29 cellular contexts compared by ENCODE assay signal in the genomic region with DNA sequence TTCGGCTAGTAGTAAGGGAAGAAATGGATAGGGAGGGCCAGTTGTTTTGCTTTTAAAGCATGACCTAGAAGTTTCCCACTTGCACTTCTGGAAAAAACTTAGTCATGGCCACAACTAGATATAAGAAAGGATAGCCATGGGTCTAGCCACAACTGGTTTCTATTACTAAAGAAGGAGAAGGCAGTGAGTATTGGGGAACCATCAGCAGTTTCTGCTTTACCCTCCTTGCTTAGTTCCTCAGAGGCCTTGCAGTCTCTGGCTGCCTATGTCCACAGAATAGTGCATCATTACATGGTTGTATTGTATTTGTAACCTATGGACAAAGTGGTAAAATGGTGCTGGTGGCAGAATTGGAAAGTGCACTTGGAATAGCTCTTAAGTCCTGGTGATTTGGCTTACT.
"Had no signal": no experiment of that assay in that cellular context is flagged by ENCODE, and none has a peak within 500 bp of the region (broad histone marks: within the 10 kb centered on the region; RNA-seq: fewer than 3 reads in every experiment).

No MANE protein-coding gene starts in this region.

- DNase-seq: activated B cell treated with CpG ODN at 0.5 μM for 24 hours; activated CD4-positive, alpha-beta memory T cell treated with anti-CD3 and anti-CD28 coated beads for 36 hours; activated CD4-positive, alpha-beta T cell treated with anti-CD3 and anti-CD28 coated beads for 4 hours; activated CD4-positive, alpha-beta T cell treated with anti-CD3 and anti-CD28 coated beads, Interleukin-2, amount 50 U/mL, for 1 hour; activated CD4-positive, alpha-beta T cell treated with anti-CD3 and anti-CD28 coated beads, Interleukin-2, amount 50 U/mL, for 4 hours; activated CD4-positive, CD25-positive, alpha-beta regulatory T cell treated with anti-CD3 and anti-CD28 coated beads, Interleukin-2, amount 50 U/mL, for 72 hours; activated CD8-positive, alpha-beta memory T cell treated with anti-CD3 and anti-CD28 coated beads, Interleukin-2, amount 50 U/mL, for 4 hours; activated CD8-positive, alpha-beta T cell treated with anti-CD3 and anti-CD28 coated beads for 36 hours; activated effector memory CD4-positive, alpha-beta T cell treated with anti-CD3 and anti-CD28 coated beads, Interleukin-2, amount 50 U/mL, for 16 hours; activated gamma-delta T cell treated with Interleukin-2 at 50 U/mL for 16 hours; activated naive CD4-positive, alpha-beta T cell; activated naive CD4-positive, alpha-beta T cell treated with anti-CD3 and anti-CD28 coated beads for 36 hours; activated naive CD4-positive, alpha-beta T cell treated with anti-CD3 and anti-CD28 coated beads, Interleukin-2, amount 50 U/mL, for 16 hours; activated naive CD8-positive, alpha-beta T cell treated with anti-CD3 and anti-CD28 coated beads for 36 hours; activated T-cell treated with anti-CD3 and anti-CD28 coated beads for 4 hours; activated T-cell treated with anti-CD3 and anti-CD28 coated beads, Interleukin-2, amount 50 U/mL, for 1 hour; activated T-cell treated with anti-CD3 and anti-CD28 coated beads, Interleukin-2, amount 50 U/mL, for 4 hours; activated T-cell treated with anti-CD3 and anti-CD28 coated beads, Interleukin-2, amount 50 U/mL, for 72 hours; adrenal gland; amniotic stem cell; aorta; body of pancreas; brain microvascular endothelial cell; central memory CD4-positive, alpha-beta T cell; T-helper 1 cell; T-helper 2 cell; T-helper 9 cell had no signal

- H3K9me3 ChIP-seq: adrenal gland had no signal

- H3K27ac ChIP-seq: adrenal gland, body of pancreas, brain microvascular endothelial cell, breast epithelium, VCaP had no signal

- H3K4me1 ChIP-seq: adrenal gland, body of pancreas, breast epithelium had no signal

- H3K36me3 ChIP-seq: adrenal gland, brain microvascular endothelial cell, breast epithelium had no signal

- H3K27me3 ChIP-seq: adrenal gland, body of pancreas, brain microvascular endothelial cell, breast epithelium had no signal

- H3K4me3 ChIP-seq: adrenal gland, body of pancreas, breast epithelium had no signal
